In genomic region chr7:18515067-18515466, GRCh38 we compare ENCODE assay signal across 21 cellular contexts. TPM values are rescaled to one million over a fixed set of nuclear protein-coding genes. Genes with fewer than 3 reads are reported as not detected.
DNase-seq lines count a peak whose midpoint lies in the region; ATAC-seq, FAIRE-seq and TF ChIP-seq lines count a peak whose summit lies in the region.
"Had no signal": no experiment of that assay in that cellular context is flagged by ENCODE, and none has a peak within 500 bp of the region (broad histone marks: within the 10 kb centered on the region; RNA-seq: fewer than 3 reads in every experiment).

No MANE protein-coding gene starts in this region.

- no peaks in the 10 kb centered on the region for H3K9me2 ChIP-seq in GM23338 (ENCODE audit: insufficient read depth)

- H2BK15ac ChIP-seq in H1 (ENCODE audit: low read length), result no peak overlapping the region

- H4K91ac ChIP-seq in H1 (replicated peaks; ENCODE audit: insufficient read length, low read length), result no peak overlapping the region

- H3K27ac Mint-ChIP-seq in GM23338, result peak overlapping the region; percentile 84
- H3K27ac Mint-ChIP-seq: activated CD8-positive, alpha-beta memory T cell treated with anti-CD3 and anti-CD28 coated beads, Interleukin-2, amount 10 ng/mL, durations not matched to agents 7 days and 5 days; dendritic cell treated with granulocyte-macrophage colony-stimulating factor and Interleukin-4, amounts not matched to agents 40 ng/mL and 50 ng/mL, for 4 days; nephron progenitor cell had no signal

- no peaks in the 10 kb centered on the region for H3K9me3 Mint-ChIP-seq in GM23338
- H3K9me3 Mint-ChIP-seq: dendritic cell treated with granulocyte-macrophage colony-stimulating factor and Interleukin-4, amounts not matched to agents 40 ng/mL and 50 ng/mL, for 4 days; nephron progenitor cell had no signal

- CTCF ChIA-PET in H1 (lab: Charles Lee; ENCODE audit: partially characterized antibody), result interaction anchor here (1.8 to 1.9 kb wide), 2 partner anchors 157 to 163 kb away, joined by 9 to 11 read pairs; no protein-coding TSS in a partner anchor

- H3K79me1 ChIP-seq in H1 (ENCODE audit: low read depth, low read length), result no peaks in the 10 kb centered on the region

- H3K56ac ChIP-seq in H1 (replicated peaks; ENCODE audit: insufficient read length, low read depth, low read length), result no peak overlapping the region

- H3K9me3 ChIP-seq in SK-N-MC (ENCODE audit: low read depth, low read length) (no peaks in the 10 kb centered on the region), H1 (ENCODE audit: insufficient read depth in 2 of 2, low read depth in 1 of 2, low read length in 1 of 2) (no peaks in the 10 kb centered on the region), osteoblast (ENCODE audit: low read depth, low read length) (no peaks in the 10 kb centered on the region), pancreas (peaks cover 0 to 3% (median 0%) of the 10 kb centered on the region in 4 donors)
- H3K9me3 ChIP-seq: heart right ventricle, spleen had no signal

- no peaks in the 10 kb centered on the region for H3K23me2 ChIP-seq in H1 (ENCODE audit: low read depth, low read length)

- TF ChIP-seq CTCF in GM23338 (conservative IDR thresholded peaks at IDR 0.05; ENCODE audit: low read depth in 2 of 2) (no peak), H1 (IDR thresholded peaks at IDR 0.05; ENCODE audit: control extremely low read depth in 1 of 3, insufficient read depth in 1 of 3, low read depth in 1 of 3, low read length in 3 of 3) (no peak), osteoblast (IDR thresholded peaks at IDR 0.05; ENCODE audit: extremely low read depth, low read depth, low read length) (no peak), pancreas (IDR thresholded peaks at IDR 0.05) (no peak)

- no peak overlapping the region for H3K14ac ChIP-seq in H1 (ENCODE audit: insufficient read length)

- H2BK120ac ChIP-seq in H1 (replicated peaks; ENCODE audit: low read depth, low read length), result no peak overlapping the region

- peaks cover 21% of the 10 kb centered on the region for H3K4me1 ChIP-seq in GM23338 (ENCODE audit: insufficient read depth)
- H3K4me1 ChIP-seq in H1 (replicated peaks in 1 of 4; ENCODE audit: control insufficient read depth in 3 of 4, insufficient read depth in 4 of 4, low read length in 3 of 4), result peaks cover 0 to 7% (median 4%) of the 10 kb centered on the region in 4 experiments; a peak in 4 of 7 replicates
- peaks cover 12% of the 10 kb centered on the region for H3K4me1 ChIP-seq in osteoblast (ENCODE audit: insufficient read depth, low read length)
- no peaks in the 10 kb centered on the region for H3K4me1 ChIP-seq in pancreas

- H3K4me3 Mint-ChIP-seq in GM23338, result no peak overlapping the region
- H3K4me3 Mint-ChIP-seq: activated CD8-positive, alpha-beta memory T cell treated with anti-CD3 and anti-CD28 coated beads, Interleukin-2, amount 10 ng/mL, durations not matched to agents 7 days and 5 days; dendritic cell treated with granulocyte-macrophage colony-stimulating factor and Interleukin-4, amounts not matched to agents 40 ng/mL and 50 ng/mL, for 4 days; nephron progenitor cell had no signal

- H3K4ac ChIP-seq in H1 (replicated peaks; ENCODE audit: insufficient read length, low read depth, low read length), result no peak overlapping the region

- H3K9ac ChIP-seq in SK-N-MC (ENCODE audit: insufficient read length), result no peak overlapping the region
- H3K9ac ChIP-seq in H1 (replicated peaks in 1 of 4; ENCODE audit: extremely low read depth in 1 of 4, low read depth in 3 of 4, low read length in 3 of 4), result no peak overlapping the region

- H3K4me3 ChIP-seq in GM23338, result no peak overlapping the region
- peak overlapping the region; percentile 13; the same call in 1 of the 2 replicates for H3K4me3 ChIP-seq in SK-N-MC
- H3K4me3 ChIP-seq in H1 (ENCODE audit: extremely low read depth in 1 of 4, insufficient read depth in 2 of 4, low read depth in 3 of 4, low read length in 4 of 4), result peak overlapping the region in 1 of 4 experiments; percentile 16; a peak in 1 of 8 replicates
- H3K4me3 ChIP-seq in osteoblast (ENCODE audit: insufficient read depth, low read length), result peak overlapping the region; percentile 20
- H3K4me3 ChIP-seq in pancreas, result no peak overlapping the region
- H3K4me3 ChIP-seq: GM12878, heart right ventricle, spleen had no signal

- no peaks in the 10 kb centered on the region for H3K36me3 ChIP-seq in GM23338 (ENCODE audit: insufficient read depth)
- no peaks in the 10 kb centered on the region for H3K36me3 ChIP-seq in SK-N-MC (ENCODE audit: insufficient read depth, low read length)
- no peaks in the 10 kb centered on the region for H3K36me3 ChIP-seq in H1 (ENCODE audit: control insufficient read depth in 2 of 4, insufficient read depth in 4 of 4, low read length in 3 of 4)
- no peaks in the 10 kb centered on the region for H3K36me3 ChIP-seq in osteoblast (ENCODE audit: insufficient read depth, low read length)
- H3K36me3 ChIP-seq in pancreas, result no peaks in the 10 kb centered on the region
- H3K36me3 ChIP-seq: heart right ventricle, spleen had no signal

- H3K18ac ChIP-seq in H1 (ENCODE audit: extremely low read depth, low read length), result no peak overlapping the region

- TF ChIP-seq POLR2A in H1 (IDR thresholded peaks at IDR 0.05; ENCODE audit: control extremely low read depth in 1 of 2, low read depth in 2 of 2, low read length in 2 of 2), result no peak

- H2AFZ ChIP-seq in GM23338 (no peak overlapping the region), H1 (ENCODE audit: low read length) (no peak overlapping the region), osteoblast (ENCODE audit: low read length) (peak overlapping the region; percentile 31)

- H4K5ac ChIP-seq in H1 (ENCODE audit: insufficient read length, low read depth, low read length), result no peak overlapping the region

- H3K4me1 Mint-ChIP-seq in GM23338, result peaks cover 38% of the 10 kb centered on the region
- H3K4me1 Mint-ChIP-seq: activated CD8-positive, alpha-beta memory T cell treated with anti-CD3 and anti-CD28 coated beads, Interleukin-2, amount 10 ng/mL, durations not matched to agents 7 days and 5 days had no signal

- H3K4me2 ChIP-seq in GM23338 (peak overlapping the region; percentile 16), H1 (ENCODE audit: insufficient read depth in 1 of 2, low read depth in 2 of 2, low read length in 2 of 2) (no peak overlapping the region; a peak in 1 of 4 replicates), osteoblast (ENCODE audit: insufficient read depth, low read length) (peak overlapping the region; percentile 56)

- H3K27ac ChIP-seq in GM23338 (ENCODE audit: low read depth) (peak overlapping the region; percentile 41; the same call in 1 of the 2 replicates), SK-N-MC (peak overlapping the region; percentile 67), H1 (ENCODE audit: low read depth, low read length) (no peak overlapping the region), osteoblast (ENCODE audit: low read depth, low read length) (peak overlapping the region; percentile 59), pancreas (no peak overlapping the region)
- H3K27ac ChIP-seq: epithelial cell of prostate, heart right ventricle, spleen had no signal

- ATAC-seq in GM23338 (no peak), pancreas (no peak)
- ATAC-seq: activated CD4-positive, CD25-positive, alpha-beta regulatory T cell treated with anti-CD3 and anti-CD28 coated beads, Interleukin-2, amount 50 U/mL, for 24 hours; activated CD8-positive, alpha-beta memory T cell treated with anti-CD3 and anti-CD28 coated beads, Interleukin-2, amount 10 ng/mL, durations not matched to agents 7 days and 5 days; GM12878; heart right ventricle had no signal

- intact Hi-C loops in pancreas (cut with DNase I), result no loop called here

- H2BK20ac ChIP-seq in H1 (ENCODE audit: low read length), result no peak overlapping the region

- DNase-seq in GM23338 (ENCODE audit: low spot score), result no peak
- no peak for DNase-seq in SK-N-MC (ENCODE audit: low read depth, low spot score)
- no peak for DNase-seq in H1 (ENCODE audit: low read depth in 1 of 2, low spot score in 2 of 2)
- no peak for DNase-seq in osteoblast (ENCODE audit: insufficient read length, low spot score, missing footprints)
- no peak for DNase-seq in pancreas
- no peak for DNase-seq in NCI-H1105 (lab: John Stamatoyannopoulos, UW)
- DNase-seq in DMS53 treated with DMSO at 0.1 percent for 48 hours (lab: John Stamatoyannopoulos, UW; ENCODE audit: unreplicated experiment), result no peak
- no peak for DNase-seq in activated effector memory CD4-positive, alpha-beta T cell treated with anti-CD3 and anti-CD28 coated beads, Interleukin-2, amount 50 U/mL, for 16 hours
- DNase-seq: activated CD8-positive, alpha-beta memory T cell treated with anti-CD3 and anti-CD28 coated beads, Interleukin-2, amount 10 ng/mL, durations not matched to agents 7 days and 5 days; activated effector memory CD4-positive, alpha-beta T cell treated with Interleukin-2 at 50 U/mL for 16 hours; anterior cingulate cortex; heart right ventricle; mesendoderm; NCI-H510A; nephron progenitor cell; SHP77; spleen had no signal

- H3K79me2 ChIP-seq in GM23338 (replicated peaks; ENCODE audit: insufficient read depth), result no peaks in the 10 kb centered on the region
- no peaks in the 10 kb centered on the region for H3K79me2 ChIP-seq in H1 (ENCODE audit: control insufficient read depth in 1 of 2, insufficient read depth in 2 of 2, low read length in 2 of 2)
- peaks cover 43% of the 10 kb centered on the region for H3K79me2 ChIP-seq in osteoblast (ENCODE audit: insufficient read depth, low read length)

- no peak overlapping the region for H2BK12ac ChIP-seq in H1 (ENCODE audit: low read depth, low read length)

- 40% methylated on average over 2 of the region's 2 CpGs; no CpG with 5 or more reads in 1 of the 2 experiments for WGBS in H1 (ENCODE audit: extremely low coverage in 1 of 2, insufficient coverage in 1 of 2, insufficient read length in 1 of 2, insufficient replicate concordance in 2 of 2, low coverage in 1 of 2, low lambda C conversion rate in 2 of 2, missing lambda C conversion rate in 1 of 2), 2 experiments
- WGBS in pancreas, 2 donors, result 42% methylated on average over 2 of the region's 2 CpGs

- TF ChIP-seq EP300 in H1 (IDR thresholded peaks at IDR 0.05; ENCODE audit: borderline replicate concordance in 1 of 2, low read depth in 2 of 2, low read length in 2 of 2), result no peak

- no peaks in the 10 kb centered on the region for H3K27me3 ChIP-seq in GM23338 (ENCODE audit: insufficient read depth)
- H3K27me3 ChIP-seq in H1 (replicated peaks in 1 of 4; ENCODE audit: control insufficient read depth in 3 of 4, extremely low read depth in 1 of 4, insufficient read depth in 3 of 4, low read length in 3 of 4), result no peaks in the 10 kb centered on the region
- no peaks in the 10 kb centered on the region for H3K27me3 ChIP-seq in osteoblast (ENCODE audit: insufficient read depth, low read length)
- no peaks in the 10 kb centered on the region for H3K27me3 ChIP-seq in pancreas
- H3K27me3 ChIP-seq: heart right ventricle, spleen had no signal

- H4K20me1 ChIP-seq in GM23338 (replicated peaks; ENCODE audit: insufficient read depth) (no peaks in the 10 kb centered on the region), H1 (replicated peaks in 1 of 2; ENCODE audit: control insufficient read depth in 1 of 2, insufficient read depth in 2 of 2, low read length in 2 of 2) (no peaks in the 10 kb centered on the region), osteoblast (ENCODE audit: insufficient read depth, low read length) (no peaks in the 10 kb centered on the region)

- H3F3A ChIP-seq in GM23338 (replicated peaks; ENCODE audit: low read depth), result no peaks in the 10 kb centered on the region

- no peaks in the 10 kb centered on the region for H3K36me3 Mint-ChIP-seq in GM23338 (ENCODE audit: low read depth)
- H3K36me3 Mint-ChIP-seq: activated CD8-positive, alpha-beta memory T cell treated with anti-CD3 and anti-CD28 coated beads, Interleukin-2, amount 10 ng/mL, durations not matched to agents 7 days and 5 days had no signal

- no peak overlapping the region for H2AK5ac ChIP-seq in H1 (ENCODE audit: low read depth, low read length)

- no peak overlapping the region for H3K23ac ChIP-seq in H1 (ENCODE audit: insufficient read length)

- no peak overlapping the region for H4K8ac ChIP-seq in H1 (ENCODE audit: extremely low read depth, insufficient read depth, low read length)

- TF ChIP-seq RAD21 in H1 (IDR thresholded peaks at IDR 0.05 in 1 of 2, conservative IDR thresholded peaks at IDR 0.05 in 1 of 2; ENCODE audit: low read depth in 2 of 2, low read length in 2 of 2), result no peak

- POLR2A ChIA-PET in H1 (lab: Charles Lee; ENCODE audit: partially characterized antibody), result interaction anchor here (1.3 kb wide), 1 partner anchor 20 kb away, joined by 5 read pairs; the partner anchor contains the start of gene HDAC9

- H3K27me3 Mint-ChIP-seq in GM23338 (ENCODE audit: insufficient read depth, low read depth, poor library complexity), result no peaks in the 10 kb centered on the region
- H3K27me3 Mint-ChIP-seq: activated CD8-positive, alpha-beta memory T cell treated with anti-CD3 and anti-CD28 coated beads, Interleukin-2, amount 10 ng/mL, durations not matched to agents 7 days and 5 days; dendritic cell treated with granulocyte-macrophage colony-stimulating factor and Interleukin-4, amounts not matched to agents 40 ng/mL and 50 ng/mL, for 4 days had no signal

- no peak overlapping the region for H2BK5ac ChIP-seq in H1 (ENCODE audit: low read depth, low read length)

- no peak for FAIRE-seq in H1 (lab: Jason Lieb, UNC)
- FAIRE-seq in pancreas (lab: Jason Lieb, UNC), result no peak
- FAIRE-seq: GM12878 had no signal

RNA-seq across cellular contexts. Expression of gene HDAC9, which starts 19.5 kb away (rescaled TPM):
- total RNA-seq in GM23338 (2014; rRNA removed; shearing (Covaris generic)), result 11.0 and 18.5 TPM in 2 replicates
- polyA plus RNA-seq in GM23338 (2016; fragmentation: Nextera tagmentation; extraction: Ambion mirVana), result 5.7 and 8.3 TPM in 2 replicates
- 9.4 and 13.1 TPM in 2 replicates for total RNA-seq in H1 (2021; fragmentation: NEBNext Ultra II Directional; extraction: Animal tissue kit (Norgen Biotek cat#: 25700))
- polyA plus RNA-seq in H1 (2011; rRNA removed), result 7.3 and 9.5 TPM in 2 replicates
- 8.0 TPM for polyA plus RNA-seq in H1 (2011; cell fraction: cytosol; rRNA removed)
- 12.8 TPM for polyA plus RNA-seq in H1 (2011; cell fraction: nucleus; rRNA removed)
- 11.9 to 19.4 TPM (median 15.9 TPM) in 4 replicates for polyA plus RNA-seq in H1 (2012, experiment 1 of 2)
- polyA plus RNA-seq in H1 (2012, experiment 2 of 2), result 0.62 TPM
- 7.7 TPM for polyA plus RNA-seq in H1 (2013, experiment 1 of 2)
- 7.4 TPM for polyA plus RNA-seq in H1 (2013, experiment 2 of 2)
- polyA minus RNA-seq in H1 (2011; rRNA and poly(A)+ RNA removed), result 54.3 and 87.6 TPM in 2 replicates
- 12.3 TPM for polyA minus RNA-seq in H1 (2011; cell fraction: cytosol; rRNA and poly(A)+ RNA removed)
- polyA minus RNA-seq in H1 (2011; cell fraction: nucleus; rRNA and poly(A)+ RNA removed), result 81.4 TPM
- total RNA-seq in osteoblast, result 11.2 and 21.7 TPM in 2 replicates
- total RNA-seq in pancreas, result 10 to 100 TPM in 1 of 6 donors, 1 to 10 TPM in 5; 1.3 to 12.3 (median 3.5) TPM
- polyA plus RNA-seq in pancreas, result 1 to 10 TPM; 1.5 to 4.8 TPM

Comparison
In these comparisons a context has a peak if more than half of its experiments do, and no peak if none do; other contexts are left out.
1. H3K27ac ChIP-seq: peak in GM23338 (single experiment), SK-N-MC (single experiment) and osteoblast (single experiment); none in H1 (single experiment) and pancreas (0 of 4).
2. H3K4me2 ChIP-seq: peak in GM23338 (single experiment) and osteoblast (single experiment); none in H1 (0 of 2).
3. H3K4me3 ChIP-seq: peak in SK-N-MC (single experiment) and osteoblast (single experiment); none in GM23338 (single experiment) and pancreas (0 of 4).